ENCODE assay signal across 9 cellular contexts in genomic region chr17:42937712-42938596, GRCh38. TPM values are rescaled to one million over a fixed set of nuclear protein-coding genes. Genes with fewer than 3 reads are reported as not detected.
DNase-seq lines count a peak whose midpoint lies in the region; ATAC-seq, FAIRE-seq and TF ChIP-seq lines count a peak whose summit lies in the region.
"Had no signal": no experiment of that assay in that cellular context is flagged by ENCODE, and none has a peak within 500 bp of the region (broad histone marks: within the 10 kb centered on the region; RNA-seq: fewer than 3 reads in every experiment).

No MANE protein-coding gene starts in this region.

- no peak overlapping the region for H3K27ac ChIP-seq in 22Rv1

- ATAC-seq in GM21786 (IDR thresholded peaks at IDR 0.05; ENCODE audit: unreplicated experiment) (no peak), HG02642 (IDR thresholded peaks at IDR 0.05; ENCODE audit: poor library complexity, unreplicated experiment) (no peak)

- peak; percentile 79 for TF ChIP-seq CTCF in 22Rv1 (IDR thresholded peaks at IDR 0.05)

- peak; percentile 77 for FAIRE-seq in TTC549 (lab: Jason Lieb, UNC)

- peak; percentile 53 for DNase-seq in GDM1 (lab: John Stamatoyannopoulos, UW)
- peak in 2 of 3 experiments; percentile 48 to 78 for DNase-seq in NCI-H1417 (lab: John Stamatoyannopoulos, UW)
- DNase-seq in epidermal melanocyte (ENCODE audit: insufficient read length, low spot score) = peak; percentile 72
- DNase-seq in myocyte (ENCODE audit: low read depth) = peak; percentile 63

RNA-seq across cellular contexts. Expression of gene AARSD1, which starts 26.3 kb away (rescaled TPM):
- total RNA-seq in myocyte = 30.6 and 38.4 TPM in 2 replicates
- 58.9 TPM for polyA plus RNA-seq in myocyte (2012)

RNA-seq across cellular contexts. Expression of gene G6PC1, which starts 37.4 kb away (rescaled TPM):
- not detected in 2 replicates for total RNA-seq in myocyte
- polyA plus RNA-seq in myocyte (2012) = not detected
- polyA plus RNA-seq: esophagus had no signal

RNA-seq across cellular contexts. Expression of gene PTGES3L, which starts 41.9 kb away (rescaled TPM):
- 28.8 and 29.1 TPM in 2 replicates for total RNA-seq in myocyte
- 13.1 TPM for polyA plus RNA-seq in myocyte (2012)

RNA-seq across cellular contexts. Expression of gene RUNDC1, which starts 42.4 kb away (rescaled TPM):
- total RNA-seq in myocyte = 8.8 and 14.8 TPM in 2 replicates
- polyA plus RNA-seq in myocyte (2012) = 13.2 TPM
